In genomic region chr7:149420006-149420405, GRCh38 we compare ENCODE assay signal across 19 cellular contexts. TPM values are rescaled to one million over a fixed set of nuclear protein-coding genes. Genes with fewer than 3 reads are reported as not detected.
DNase-seq lines count a peak whose midpoint lies in the region; ATAC-seq, FAIRE-seq and TF ChIP-seq lines count a peak whose summit lies in the region.
"Had no signal": no experiment of that assay in that cellular context is flagged by ENCODE, and none has a peak within 500 bp of the region (broad histone marks: within the 10 kb centered on the region; RNA-seq: fewer than 3 reads in every experiment).

No MANE protein-coding gene starts in this region.

- H4K20me1 ChIP-seq in Karpas-422 (ENCODE audit: insufficient read depth, low read depth, low read length) (no peaks in the 10 kb centered on the region), neural progenitor cell (ENCODE audit: low read depth) (no peaks in the 10 kb centered on the region), HepG2 (ENCODE audit: insufficient read depth, low read length) (no peaks in the 10 kb centered on the region)

- 20% methylated on average over 1 of the region's 3 CpGs for WGBS in HepG2 (ENCODE audit: low lambda C conversion rate)

- H3K9me3 Mint-ChIP-seq in T-helper 1 cell treated with Interleukin-12 subunit alpha and Interleukin-12 subunit beta and Interleukin-4 antibody, amounts not matched to agents 30 μg/mL and 1 μg/mL, for 36 hours, result no peaks in the 10 kb centered on the region
- peaks cover 1% of the 10 kb centered on the region for H3K9me3 Mint-ChIP-seq in memory B cell
- no peaks in the 10 kb centered on the region for H3K9me3 Mint-ChIP-seq in neural progenitor cell

- H3K36me3 Mint-ChIP-seq in T-helper 1 cell treated with Interleukin-12 subunit alpha and Interleukin-12 subunit beta and Interleukin-4 antibody, amounts not matched to agents 30 μg/mL and 1 μg/mL, for 36 hours (ENCODE audit: low read depth), result no peaks in the 10 kb centered on the region
- H3K36me3 Mint-ChIP-seq in memory B cell, result no peaks in the 10 kb centered on the region
- H3K36me3 Mint-ChIP-seq in neural progenitor cell, result no peaks in the 10 kb centered on the region
- H3K36me3 Mint-ChIP-seq: CD4-positive, alpha-beta memory T cell had no signal

- CTCF ChIA-PET in HepG2 (lab: Yijun Ruan, JAX; ENCODE audit: low intra/inter-chr PET ratio, low total read pairs), result no interaction called here

- in situ Hi-C loops in HepG2 (cut with HindIII; ENCODE audit: extremely low pct_ligation_motif_present, low pct_unique_long_range_greater_than_20kb), result no loop called here

- no peak for ATAC-seq in memory B cell (ENCODE audit: low read depth)
- ATAC-seq in left ventricle myocardium superior, result no peak
- ATAC-seq in HepG2, result no peak; the same call in 2 of the 3 replicates

- H3K4me2 ChIP-seq in Karpas-422 (ENCODE audit: low read depth, low read length, poor library complexity, severe bottlenecking) (no peak overlapping the region), neural progenitor cell (no peak overlapping the region), HepG2 (ENCODE audit: low read depth, low read length) (no peak overlapping the region)
- H3K4me2 ChIP-seq: PC-9 had no signal

- H3K27me3 Mint-ChIP-seq in T-helper 1 cell treated with Interleukin-12 subunit alpha and Interleukin-12 subunit beta and Interleukin-4 antibody, amounts not matched to agents 30 μg/mL and 1 μg/mL, for 36 hours (ENCODE audit: low read depth), result peaks cover 22% of the 10 kb centered on the region
- H3K27me3 Mint-ChIP-seq in memory B cell (peaks cover 2% of the 10 kb centered on the region), neural progenitor cell (ENCODE audit: insufficient read depth, low read depth) (peaks cover 6% of the 10 kb centered on the region)

- peak overlapping the region; percentile 30 for H3K4me3 Mint-ChIP-seq in T-helper 1 cell treated with Interleukin-12 subunit alpha and Interleukin-12 subunit beta and Interleukin-4 antibody, amounts not matched to agents 30 μg/mL and 1 μg/mL, for 36 hours
- H3K4me3 Mint-ChIP-seq in memory B cell (peak overlapping the region; percentile 14), neural progenitor cell (peak overlapping the region; percentile 67)

- no peak for TF ChIP-seq CTCF in neural progenitor cell (IDR thresholded peaks at IDR 0.05)
- no peak for TF ChIP-seq CTCF in HepG2 (CRISPR knock-in tag; IDR thresholded peaks at IDR 0.05)

- H2AFZ ChIP-seq in Karpas-422 (ENCODE audit: low read length) (0 out of 2 replicates have a peak overlapping the region, but pooled peaks have one; percentile 56), neural progenitor cell (replicated peaks) (no peak overlapping the region), HepG2 (ENCODE audit: low read length) (no peak overlapping the region)
- H2AFZ ChIP-seq: PC-9 had no signal

- H3K27ac ChIP-seq in Karpas-422 (ENCODE audit: low read length) (no peak overlapping the region), neural progenitor cell (no peak overlapping the region), HepG2 (ENCODE audit: extremely low read length, insufficient read depth, low read length) (no peak overlapping the region)
- H3K27ac ChIP-seq: 22Rv1, PC-9 had no signal

- no peaks in the 10 kb centered on the region for H3K79me2 ChIP-seq in Karpas-422 (ENCODE audit: low read length)
- no peaks in the 10 kb centered on the region for H3K79me2 ChIP-seq in neural progenitor cell (ENCODE audit: low read depth)
- no peaks in the 10 kb centered on the region for H3K79me2 ChIP-seq in HepG2 (ENCODE audit: insufficient read depth, low read length)

- no peak for TF ChIP-seq RAD21 in HepG2 (CRISPR knock-in tag; IDR thresholded peaks at IDR 0.05)

- H3K9ac ChIP-seq in Karpas-422 (ENCODE audit: low read length) (no peak overlapping the region), neural progenitor cell (no peak overlapping the region), HepG2 (ENCODE audit: insufficient read depth, low read depth, low read length) (no peak overlapping the region)

- POLR2A ChIA-PET in HepG2 (lab: Yijun Ruan, JAX), result no interaction called here

- DNase-seq in T-helper 1 cell (no peak), Karpas-422 (no peak), memory B cell (ENCODE audit: low spot score in 2 of 2) (no peak), neural progenitor cell (ENCODE audit: low spot score) (no peak), left ventricle myocardium superior (no peak), HepG2 (ENCODE audit: low spot score) (no peak), SKM-1 (lab: John Stamatoyannopoulos, UW; ENCODE audit: unreplicated experiment) (no peak)
- DNase-seq: BE2C; CD4-positive, alpha-beta memory T cell; DND-41; GOT3; KBM-7; NCI-H1436; NCI-H2029 treated with DMSO at 0.1 percent for 48 hours; NCI-H510A; PC-9 had no signal

- H3K36me3 ChIP-seq in Karpas-422 (ENCODE audit: insufficient read depth, low read length) (no peaks in the 10 kb centered on the region), neural progenitor cell (no peaks in the 10 kb centered on the region), HepG2 (replicated peaks in 1 of 2; ENCODE audit: control insufficient read depth in 1 of 2, insufficient read depth in 2 of 2, low read length in 2 of 2) (no peaks in the 10 kb centered on the region)
- H3K36me3 ChIP-seq: BE2C had no signal

- H3K9me3 ChIP-seq in Karpas-422 (ENCODE audit: low read length) (no peaks in the 10 kb centered on the region), neural progenitor cell (ENCODE audit: low read depth) (no peaks in the 10 kb centered on the region), HepG2 (ENCODE audit: low read length) (no peaks in the 10 kb centered on the region)
- H3K9me3 ChIP-seq: BE2C had no signal

- FAIRE-seq in HepG2 (lab: Jason Lieb, UNC), result no peak
- FAIRE-seq: G401.6 had no signal

- peaks cover 32% of the 10 kb centered on the region for H3F3A ChIP-seq in neural progenitor cell (ENCODE audit: low read depth)

- TF ChIP-seq EP300 in HepG2 (IDR thresholded peaks at IDR 0.05; ENCODE audit: low read depth in 2 of 2, low read length in 2 of 2) (no peak), HepG2 (CRISPR knock-in tag; IDR thresholded peaks at IDR 0.05; ENCODE audit: borderline replicate concordance) (no peak)

- no peak overlapping the region for H3K4me3 ChIP-seq in Karpas-422 (ENCODE audit: low read length)
- H3K4me3 ChIP-seq in neural progenitor cell, result no peak overlapping the region
- no peak overlapping the region for H3K4me3 ChIP-seq in HepG2 (replicated peaks in 1 of 3; ENCODE audit: insufficient read depth in 1 of 3, low read depth in 2 of 3, low read length in 3 of 3)
- H3K4me3 ChIP-seq: PC-9 had no signal

- peaks cover 8% of the 10 kb centered on the region for H3K4me1 Mint-ChIP-seq in T-helper 1 cell treated with Interleukin-12 subunit alpha and Interleukin-12 subunit beta and Interleukin-4 antibody, amounts not matched to agents 30 μg/mL and 1 μg/mL, for 36 hours (ENCODE audit: low read depth)
- H3K4me1 Mint-ChIP-seq in memory B cell (no peaks in the 10 kb centered on the region), neural progenitor cell (peaks cover 5% of the 10 kb centered on the region)

- H3K9me2 ChIP-seq in Karpas-422 (replicated peaks; ENCODE audit: insufficient read depth, low read length), result no peaks in the 10 kb centered on the region

- intact Hi-C loops in left ventricle myocardium superior (cut with micrococcal nuclease), result no loop called here
- intact Hi-C loops in HepG2 (cut with micrococcal nuclease; ENCODE audit: unreplicated experiment), result loop anchor here (5.0 kb wide), 1 partner anchor 202 kb away; no protein-coding TSS in a partner anchor

- H3K4me1 ChIP-seq in Karpas-422 (ENCODE audit: low read length) (peaks cover 12% of the 10 kb centered on the region), neural progenitor cell (no peaks in the 10 kb centered on the region), HepG2 (ENCODE audit: insufficient read depth, low read length) (peaks cover 15% of the 10 kb centered on the region)
- H3K4me1 ChIP-seq: BE2C had no signal

- no peak for TF ChIP-seq POLR2A in HepG2 (IDR thresholded peaks at IDR 0.05; ENCODE audit: insufficient read depth in 1 of 2, low read depth in 2 of 2, low read length in 2 of 2)

- no peak overlapping the region for H3K27ac Mint-ChIP-seq in T-helper 1 cell treated with Interleukin-12 subunit alpha and Interleukin-12 subunit beta and Interleukin-4 antibody, amounts not matched to agents 30 μg/mL and 1 μg/mL, for 36 hours
- H3K27ac Mint-ChIP-seq in memory B cell, result peak overlapping the region; percentile 72
- H3K27ac Mint-ChIP-seq in neural progenitor cell, result peak overlapping the region; percentile 51

- H3K27me3 ChIP-seq in Karpas-422 (ENCODE audit: low read length) (no peaks in the 10 kb centered on the region), neural progenitor cell (peaks cover 19% of the 10 kb centered on the region), HepG2 (ENCODE audit: control insufficient read depth in 1 of 2, insufficient read depth in 2 of 2, low read length in 2 of 2) (no peaks in the 10 kb centered on the region; a peak in 1 of 5 replicates)
- H3K27me3 ChIP-seq: BE2C had no signal

- no TSS peak for BruUV-seq in HepG2 (replicated peaks; lab: Mats Ljungman, UMichigan)

RNA-seq across cellular contexts. Expression of gene ZNF777, which starts 40.9 kb away (rescaled TPM):
- total RNA-seq in Karpas-422 (2014; rRNA removed; shearing (Covaris generic); ENCODE audit: low replicate concordance), result 5.7 and 12.6 TPM in 2 replicates
- total RNA-seq in neural progenitor cell (ENCODE audit: low replicate concordance) (6.6 and 11.7 TPM in 2 replicates), left ventricle myocardium superior (8.4 TPM), HepG2 (2016; rRNA removed; fragmentation: Illumina TruSeq; extraction: Trizol) (4.4 and 6.0 TPM in 2 replicates)
- total RNA-seq in HepG2 (2016; cell fraction: cytosol; rRNA removed; fragmentation: Illumina TruSeq; extraction: Trizol; ENCODE audit: low read depth), result 1.1 and 1.2 TPM in 2 replicates
- total RNA-seq in HepG2 (2016; cell fraction: insoluble cytoplasmic fraction; rRNA removed; fragmentation: Illumina TruSeq; extraction: Trizol), result 3.5 and 5.9 TPM in 2 replicates
- 4.0 and 4.1 TPM in 2 replicates for total RNA-seq in HepG2 (2016; cell fraction: membrane; rRNA removed; fragmentation: Illumina TruSeq; extraction: Trizol)
- 3.7 and 3.9 TPM in 2 replicates for total RNA-seq in HepG2 (2016; cell fraction: nucleus; rRNA removed; fragmentation: Illumina TruSeq; extraction: Trizol)
- 3.8 and 4.8 TPM in 2 replicates for polyA plus RNA-seq in HepG2 (2011; rRNA removed)
- polyA plus RNA-seq in HepG2 (2011; cell fraction: cytosol; rRNA removed), result 3.9 and 5.3 TPM in 2 replicates
- 3.7 and 3.8 TPM in 2 replicates for polyA plus RNA-seq in HepG2 (2011; cell fraction: nucleus; rRNA removed)
- polyA plus RNA-seq in HepG2 (2012), result 3.7 and 4.3 TPM in 2 replicates
- polyA plus RNA-seq in HepG2 (2016; cell fraction: cytosol; fragmentation: Illumina TruSeq; extraction: Trizol; ENCODE audit: low read depth), result 0.96 and 1.2 TPM in 2 replicates
- 7.4 and 9.5 TPM in 2 replicates for polyA plus RNA-seq in HepG2 (2016; cell fraction: insoluble cytoplasmic fraction; fragmentation: Illumina TruSeq; extraction: Trizol; ENCODE audit: low read depth)
- 3.4 and 3.5 TPM in 2 replicates for polyA plus RNA-seq in HepG2 (2016; cell fraction: membrane; fragmentation: Illumina TruSeq; extraction: Trizol; ENCODE audit: low read depth)
- polyA plus RNA-seq in HepG2 (2016; cell fraction: nucleus; fragmentation: Illumina TruSeq; extraction: Trizol; ENCODE audit: insufficient read depth, low read depth), result 7.3 and 8.5 TPM in 2 replicates
- polyA minus RNA-seq in HepG2 (2011; rRNA and poly(A)+ RNA removed; ENCODE audit: low replicate concordance), result 5.7 and 8.2 TPM in 2 replicates
- polyA minus RNA-seq in HepG2 (2011; cell fraction: cytosol; rRNA and poly(A)+ RNA removed), result 5.0 and 5.4 TPM in 2 replicates
- 3.2 and 3.7 TPM in 2 replicates for polyA minus RNA-seq in HepG2 (2011; cell fraction: nucleus; rRNA and poly(A)+ RNA removed)

Comparison
In these comparisons a context has a peak if more than half of its experiments do, and no peak if none do; other contexts are left out.
1. H3K4me3 Mint-ChIP-seq: peak in every context shown above with its lines; median percentile 67 in neural progenitor cell; 30 in T-helper 1 cell treated with Interleukin-12 subunit alpha and Interleukin-12 subunit beta and Interleukin-4 antibody, amounts not matched to agents 30 μg/mL and 1 μg/mL, for 36 hours; 14 in memory B cell.